Comparison of ENCODE assay signal across 8 cellular contexts in genomic region chrX:107775734-107776511, GRCh38. TPM values are rescaled to one million over a fixed set of nuclear protein-coding genes. Genes with fewer than 3 reads are reported as not detected.
DNase-seq lines count a peak whose midpoint lies in the region; ATAC-seq lines count a peak whose summit lies in the region.

TSS of gene TSC22D3 (minus strand) at chrX:107775787. CDS start at chrX:107775419, 368 bp downstream.

- H3K27ac ChIP-seq in effector memory CD4-positive, alpha-beta T cell (ENCODE audit: insufficient read depth, low read length, poor library complexity, severe bottlenecking): peak within 1 kb of the TSS; percentile 49

- DNase-seq in C1 segment of cervical spinal cord (lab: John Stamatoyannopoulos, UW): peak in 11 of 14 donors; percentile 7 to 75 (median 48)
- peak; percentile 78 for DNase-seq in NCI-H82 (lab: John Stamatoyannopoulos, UW)
- DNase-seq in activated CD8-positive, alpha-beta memory T cell treated with anti-CD3 and anti-CD28 coated beads for 24 hours: peak; percentile 73
- peak; percentile 35 to 49 (median 39) for DNase-seq in effector memory CD4-positive, alpha-beta T cell
- peak; percentile 62 to 68 for DNase-seq in lung microvascular endothelial cell (ENCODE audit: low read depth in 2 of 2)
- peak; percentile 2 for DNase-seq in stimulated activated CD8-positive, alpha-beta memory T cell treated with anti-CD3 and anti-CD28 coated beads, Interleukin-12 subunit alpha, Interleukin-12 subunit beta, amount 100 ng/mL, for 1 hour (ENCODE audit: low read depth)

- H3K27me3 ChIP-seq in effector memory CD4-positive, alpha-beta T cell (replicated peaks; ENCODE audit: control insufficient read depth, insufficient read depth, low read length, poor library complexity, severe bottlenecking): no peaks in the 10 kb centered on the region

- ATAC-seq in GM19372 (IDR thresholded peaks at IDR 0.05; ENCODE audit: low read depth, unreplicated experiment) (peak; percentile 76), HG03469 (IDR thresholded peaks at IDR 0.05; ENCODE audit: unreplicated experiment) (peak; percentile 70)

- H3K4me1 ChIP-seq in effector memory CD4-positive, alpha-beta T cell (ENCODE audit: control insufficient read depth, insufficient read depth, low read length, poor library complexity, severe bottlenecking): no peaks in the 10 kb centered on the region

- H3K4me3 ChIP-seq in effector memory CD4-positive, alpha-beta T cell (ENCODE audit: insufficient read depth, low read depth, low read length, poor library complexity, severe bottlenecking): peak within 1 kb of the TSS; percentile 49

- no peaks in the 10 kb centered on the region for H3K36me3 ChIP-seq in effector memory CD4-positive, alpha-beta T cell (ENCODE audit: control insufficient read depth, insufficient read depth, low read length)

- no peaks in the 10 kb centered on the region for H3K9me3 ChIP-seq in effector memory CD4-positive, alpha-beta T cell (ENCODE audit: control insufficient read depth, low read length)

RNA-seq across cellular contexts. Expression of gene TSC22D3, which starts in this region (rescaled TPM):
- total RNA-seq in lung microvascular endothelial cell: 18.3 and 32.5 TPM in 2 replicates

Comparison
In these comparisons a context has a peak if more than half of its experiments do, and no peak if none do; other contexts are left out.
1. Peak in every context shown above with its lines: DNase-seq, ATAC-seq, H3K4me3 ChIP-seq and H3K27ac ChIP-seq.
2. DNase-seq: peak in every context shown above with its lines; median percentile 78 in NCI-H82; 73 in activated CD8-positive, alpha-beta memory T cell treated with anti-CD3 and anti-CD28 coated beads for 24 hours; 65 in lung microvascular endothelial cell; 48 in C1 segment of cervical spinal cord; 39 in effector memory CD4-positive, alpha-beta T cell; 2 in stimulated activated CD8-positive, alpha-beta memory T cell treated with anti-CD3 and anti-CD28 coated beads, Interleukin-12 subunit alpha, Interleukin-12 subunit beta, amount 100 ng/mL, for 1 hour.